Comparison of ENCODE assay signal across 25 cellular contexts in the genomic region with DNA sequence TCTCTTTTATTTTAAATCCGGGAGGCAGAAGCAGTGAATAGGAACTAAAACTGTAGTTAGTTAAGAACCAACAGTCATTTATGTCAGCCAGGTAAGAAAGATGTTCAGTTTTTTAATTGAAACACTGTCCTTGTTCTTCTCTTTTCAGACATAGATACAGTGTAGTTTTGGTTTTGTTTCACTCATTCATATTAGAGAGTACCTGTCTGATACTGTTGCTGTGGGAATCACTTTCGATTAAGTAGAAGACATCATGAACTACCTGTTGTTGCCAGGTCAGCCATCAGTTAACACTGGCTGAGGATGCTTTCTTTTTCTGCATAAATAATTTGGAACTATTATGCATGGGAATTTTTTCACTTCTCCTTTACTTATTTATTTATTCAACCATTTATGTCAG.
"Had no signal": no experiment of that assay in that cellular context is flagged by ENCODE, and none has a peak within 500 bp of the region (broad histone marks: within the 10 kb centered on the region; RNA-seq: fewer than 3 reads in every experiment).

No MANE protein-coding gene starts in this region.

- H3K9me3 ChIP-seq: esophagus squamous epithelium, heart right ventricle, lower lobe of right lung, pancreas, stomach, thyroid gland, vagina had no signal

- H3K36me3 ChIP-seq: esophagus squamous epithelium, heart right ventricle, lower lobe of right lung, pancreas, stomach, thyroid gland, vagina had no signal

- H3K4me1 ChIP-seq: esophagus squamous epithelium, lower lobe of right lung, pancreas, stomach, thyroid gland, vagina had no signal

- DNase-seq: cortex of kidney; effector memory CD8-positive, alpha-beta T cell; erythroblast; esophagus squamous epithelium; foreskin melanocyte; glutamatergic neuron; heart right ventricle; hippocampal formation; left cardiac atrium; left ventricle myocardium superior; lower lobe of right lung; naive thymus-derived CD8-positive, alpha-beta T cell; occipital lobe; pancreas; stimulated activated CD4-positive, alpha-beta T cell treated with anti-CD3 and anti-CD28 coated beads, Interleukin-2, amount 100 ng/mL, for 24 hours; stimulated activated CD4-positive, alpha-beta T cell treated with anti-CD3 and anti-CD28 coated beads, Interleukin-4, amount 100 ng/mL, for 24 hours; stimulated activated naive CD4-positive, alpha-beta T cell treated with Interleukin-2 at 50 U/mL for 16 hours; stomach; thyroid gland; trophoblast cell had no signal

- ATAC-seq: effector memory CD8-positive, alpha-beta T cell; heart right ventricle; left cardiac atrium; left ventricle myocardium superior; lower lobe of right lung; naive thymus-derived CD8-positive, alpha-beta T cell; pancreas; sciatic nerve; stimulated activated effector memory CD8-positive, alpha-beta T cell treated with anti-CD3 and anti-CD28 coated beads, Interleukin-12 subunit alpha, Interleukin-12 subunit beta, amount 100 ng/mL, for 72 hours had no signal

- H3K27ac ChIP-seq: esophagus squamous epithelium, heart right ventricle, lower lobe of right lung, pancreas, stomach, thyroid gland, vagina had no signal

- H3K4me3 ChIP-seq: esophagus squamous epithelium, heart right ventricle, lower lobe of right lung, pancreas, stomach, thyroid gland, vagina had no signal

- FAIRE-seq: endometrium, islet of Langerhans, pancreas had no signal

- H3K27me3 ChIP-seq: esophagus squamous epithelium, heart right ventricle, pancreas, stomach, thyroid gland, vagina had no signal
